36 cellular contexts compared by ENCODE assay signal in genomic region chr18:51370996-51371395, GRCh38.
"Had no signal": no experiment of that assay in that cellular context is flagged by ENCODE, and none has a peak within 500 bp of the region (broad histone marks: within the 10 kb centered on the region; RNA-seq: fewer than 3 reads in every experiment).

No MANE protein-coding gene starts in this region.

- H3K4me3 Mint-ChIP-seq: activated B cell treated with CpG ODN at 0.5 μM for 24 hours; activated CD8-positive, alpha-beta memory T cell treated with anti-CD3 and anti-CD28 coated beads, Interleukin-2, amount 10 ng/mL, durations not matched to agents 7 days and 5 days; activated CD8-positive, alpha-beta T cell treated with anti-CD3 and anti-CD28 coated beads, Interleukin-2, amount 10 ng/mL, durations not matched to agents 7 days and 5 days; activated naive CD4-positive, alpha-beta T cell treated with anti-CD3 and anti-CD28 coated beads for 36 hours; activated naive CD4-positive, alpha-beta T cell treated with anti-CD3 and anti-CD28 coated beads, Interleukin-2, amount 50 U/mL, for 24 hours; activated naive CD8-positive, alpha-beta T cell treated with anti-CD3 and anti-CD28 coated beads for 36 hours; activated T-helper 1 cell treated with anti-CD3 and anti-CD28 coated beads, Interleukin-12 subunit alpha, Interleukin-12 subunit beta, Interleukin-2, Interleukin-4 antibody, amounts not matched to agents 30 ng/mL and 10 ng/mL and 1 ng/mL, durations not matched to agents 14 hours and 24 hours and 36 hours; endodermal cell; T-helper 17 cell; T-helper 2 cell treated with Interferon-gamma antibody and Interleukin-4, amounts not matched to agents 5 μg/mL and 100 μg/mL, for 36 hours had no signal

- H3K4me1 Mint-ChIP-seq: activated B cell treated with CpG ODN at 0.5 μM for 24 hours; activated naive CD4-positive, alpha-beta T cell treated with anti-CD3 and anti-CD28 coated beads, Interleukin-2, amount 50 U/mL, for 24 hours; activated naive CD8-positive, alpha-beta T cell treated with anti-CD3 and anti-CD28 coated beads for 36 hours; endodermal cell; T-helper 17 cell had no signal

- ATAC-seq: activated CD4-positive, CD25-positive, alpha-beta regulatory T cell treated with anti-CD3 and anti-CD28 coated beads, Interleukin-2, amount 50 U/mL, for 24 hours; activated CD8-positive, alpha-beta memory T cell treated with anti-CD3 and anti-CD28 coated beads, Interleukin-2, amount 10 ng/mL, durations not matched to agents 7 days and 5 days; activated CD8-positive, alpha-beta T cell treated with anti-CD3 and anti-CD28 coated beads, Interleukin-2, amount 10 ng/mL, durations not matched to agents 7 days and 5 days; esophagus mucosa; T-helper 17 cell had no signal

- FAIRE-seq: astrocyte, bronchial epithelial cell, colon, frontal cortex had no signal

- H3K27ac ChIP-seq: brain microvascular endothelial cell, WERI-Rb-1 had no signal

- H3K27me3 ChIP-seq: brain microvascular endothelial cell had no signal

- DNase-seq: activated B cell treated with CpG ODN at 0.5 μM for 24 hours; activated CD4-positive, alpha-beta T cell treated with anti-CD3 and anti-CD28 coated beads for 48 hours; activated CD4-positive, alpha-beta T cell treated with anti-CD3 and anti-CD28 coated beads, Interleukin-2, amount 50 U/mL, for 1 hour; activated CD4-positive, alpha-beta T cell treated with anti-CD3 and anti-CD28 coated beads, Interleukin-2, amount 50 U/mL, for 48 hours; activated CD8-positive, alpha-beta memory T cell treated with anti-CD3 and anti-CD28 coated beads, Interleukin-2, amount 10 ng/mL, durations not matched to agents 7 days and 5 days; activated CD8-positive, alpha-beta memory T cell treated with anti-CD3 and anti-CD28 coated beads, Interleukin-2, amount 50 U/mL, for 4 hours; activated CD8-positive, alpha-beta T cell treated with anti-CD3 and anti-CD28 coated beads, Interleukin-2, amount 10 ng/mL, durations not matched to agents 7 days and 5 days; activated effector memory CD4-positive, alpha-beta T cell treated with anti-CD3 and anti-CD28 coated beads, Interleukin-2, amount 50 U/mL, for 16 hours; activated naive CD4-positive, alpha-beta T cell treated with anti-CD3 and anti-CD28 coated beads for 36 hours; activated naive CD8-positive, alpha-beta T cell treated with anti-CD3 and anti-CD28 coated beads for 36 hours; activated T-cell treated with anti-CD3 and anti-CD28 coated beads, Interleukin-2, amount 50 U/mL, for 1 hour; activated T-cell treated with anti-CD3 and anti-CD28 coated beads, Interleukin-2, amount 50 U/mL, for 48 hours; amniotic stem cell; anterior cingulate cortex; brain microvascular endothelial cell; caudate nucleus; cortex of kidney; dermis blood vessel endothelial cell; effector memory CD4-positive, alpha-beta T cell; endodermal cell; foreskin fibroblast; head of caudate nucleus; T-helper 1 cell; T-helper 17 cell; T1000; WERI-Rb-1 had no signal

- H3K27ac Mint-ChIP-seq: activated B cell treated with CpG ODN at 0.5 μM for 24 hours; activated CD8-positive, alpha-beta memory T cell treated with anti-CD3 and anti-CD28 coated beads, Interleukin-2, amount 10 ng/mL, durations not matched to agents 7 days and 5 days; activated CD8-positive, alpha-beta T cell treated with anti-CD3 and anti-CD28 coated beads, Interleukin-2, amount 10 ng/mL, durations not matched to agents 7 days and 5 days; activated naive CD4-positive, alpha-beta T cell treated with anti-CD3 and anti-CD28 coated beads for 36 hours; activated naive CD4-positive, alpha-beta T cell treated with anti-CD3 and anti-CD28 coated beads, Interleukin-2, amount 50 U/mL, for 24 hours; activated naive CD8-positive, alpha-beta T cell treated with anti-CD3 and anti-CD28 coated beads for 36 hours; activated T-helper 1 cell treated with anti-CD3 and anti-CD28 coated beads, Interleukin-12 subunit alpha, Interleukin-12 subunit beta, Interleukin-2, Interleukin-4 antibody, amounts not matched to agents 30 ng/mL and 10 ng/mL and 1 ng/mL, durations not matched to agents 14 hours and 24 hours and 36 hours; activated T-helper 2 cell treated with anti-CD3 and anti-CD28 coated beads, Interferon-gamma antibody, Interleukin-2, Interleukin-4, amounts not matched to agents 10 μg/mL and 5 μg/mL and 100 μg/mL, durations not matched to agents 14 hours and 24 hours and 36 hours; endodermal cell; T-helper 17 cell; T-helper 2 cell treated with Interferon-gamma antibody and Interleukin-4, amounts not matched to agents 5 μg/mL and 100 μg/mL, for 36 hours had no signal

- H3K36me3 ChIP-seq: brain microvascular endothelial cell, WERI-Rb-1 had no signal

- H3K36me3 Mint-ChIP-seq: activated CD8-positive, alpha-beta memory T cell treated with anti-CD3 and anti-CD28 coated beads, Interleukin-2, amount 10 ng/mL, durations not matched to agents 7 days and 5 days; activated naive CD8-positive, alpha-beta T cell treated with anti-CD3 and anti-CD28 coated beads for 36 hours had no signal
